Comparison of ENCODE assay signal across 8 cellular contexts in the genomic region with DNA sequence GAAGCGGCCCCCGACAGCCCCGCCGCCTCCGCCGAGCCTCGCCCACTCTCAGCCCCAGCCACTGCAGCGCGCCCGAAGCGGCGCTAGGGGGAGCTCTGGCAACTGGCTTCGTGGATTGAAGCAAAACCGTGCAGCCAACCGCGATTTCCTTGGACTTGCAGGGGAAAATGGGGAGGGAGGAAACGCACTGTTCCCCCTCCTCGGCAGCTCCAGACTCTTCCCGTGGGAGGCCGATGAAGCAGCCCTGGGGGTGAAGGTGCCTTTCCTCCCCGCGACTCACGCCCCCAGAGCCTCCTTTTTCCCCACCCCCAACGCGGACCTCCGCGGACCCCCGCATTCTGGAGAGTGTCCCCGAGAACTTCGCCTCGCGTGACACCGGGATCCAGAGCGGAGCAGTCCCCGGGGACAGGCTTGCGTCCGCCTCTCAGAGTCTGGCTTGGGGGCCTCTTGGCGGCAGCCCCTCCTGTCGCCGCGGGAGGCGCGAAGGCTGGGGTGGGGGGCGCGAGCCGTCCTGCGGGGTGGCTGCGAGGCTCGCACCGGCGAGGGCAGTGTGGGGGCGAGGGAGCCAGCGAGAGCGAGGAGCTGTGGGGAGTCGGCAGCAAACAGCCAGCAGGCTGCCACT. TPM values are rescaled to one million over a fixed set of nuclear protein-coding genes. Genes with fewer than 3 reads are reported as not detected.
DNase-seq lines count a peak whose midpoint lies in the region; ATAC-seq and TF ChIP-seq lines count a peak whose summit lies in the region.

No MANE protein-coding gene starts in this region.

- H3K27ac ChIP-seq in caudate nucleus (ENCODE audit: low read depth, low read length) (peak overlapping the region; percentile 97), spleen (peak overlapping the region; percentile 86 to 95 (median 93))

- DNase-seq in NK-92 treated with Interleukin-12 subunit alpha and Interleukin-12 subunit beta, amount 100 ng/mL, for 24 hours (lab: John Stamatoyannopoulos, UW), result peak; percentile 40
- DNase-seq in NK-92 (lab: John Stamatoyannopoulos, UW; ENCODE audit: unreplicated experiment) (no peak), NCI-H2196 treated with DMSO at 0.1 percent for 48 hours (lab: John Stamatoyannopoulos, UW; ENCODE audit: unreplicated experiment) (peak; percentile 78), caudate nucleus (lab: John Stamatoyannopoulos, UW) (peak in 56 of 61 donors; percentile 35 to 90 (median 76)), islet precursor cell (peak; percentile 95), spleen (peak; percentile 96)
- DNase-seq in activated CD4-positive, CD25-positive, alpha-beta regulatory T cell treated with anti-CD3 and anti-CD28 coated beads, Interleukin-2, amount 50 U/mL, for 16 hours (ENCODE audit: low read depth, low spot score), result peak; percentile 53

- no peaks in the 10 kb centered on the region for H3K36me3 ChIP-seq in spleen

- peak; percentile 92 to 100 (median 98) for TF ChIP-seq CTCF in spleen (IDR thresholded peaks at IDR 0.05 in 8 of 11, conservative IDR thresholded peaks at IDR 0.05 in 3 of 11)

- ATAC-seq in GM19455 (IDR thresholded peaks at IDR 0.05; ENCODE audit: unreplicated experiment), result no peak

- H3K4me3 ChIP-seq in spleen, result peak overlapping the region; percentile 36 to 98 (median 77)

- H3K9me3 ChIP-seq in spleen, result no peaks in the 10 kb centered on the region

- TF ChIP-seq POLR2A in spleen (IDR thresholded peaks at IDR 0.05), result no peak

- intact Hi-C loops in spleen (cut with DNase I; ENCODE audit: low total_unique reads), result no loop called here

- WGBS in spleen, 5 donors, result 0 to 1% (median 1%) methylated on average over 35 to 55 of the region's 55 CpGs

- peaks cover 17 to 65% (median 45%) of the 10 kb centered on the region in 6 donors for H3K4me1 ChIP-seq in spleen

- H3K27me3 ChIP-seq in spleen (replicated peaks in 1 of 7), result peaks cover 0 to 47% (median 5%) of the 10 kb centered on the region in 7 donors

RNA-seq across cellular contexts. Expression of a gene that starts 3.8 kb away (rescaled TPM):
- 10 to 100 TPM in 2 of 7 donors, 1 to 10 TPM in 5; 3.9 to 10.4 (median 8.7) TPM for total RNA-seq in spleen
- 10 to 100 TPM in 1 of 3 donors, 1 to 10 TPM in 2; 6.9 to 14.0 (median 7.7) TPM for polyA plus RNA-seq in spleen
